In the genomic region with DNA sequence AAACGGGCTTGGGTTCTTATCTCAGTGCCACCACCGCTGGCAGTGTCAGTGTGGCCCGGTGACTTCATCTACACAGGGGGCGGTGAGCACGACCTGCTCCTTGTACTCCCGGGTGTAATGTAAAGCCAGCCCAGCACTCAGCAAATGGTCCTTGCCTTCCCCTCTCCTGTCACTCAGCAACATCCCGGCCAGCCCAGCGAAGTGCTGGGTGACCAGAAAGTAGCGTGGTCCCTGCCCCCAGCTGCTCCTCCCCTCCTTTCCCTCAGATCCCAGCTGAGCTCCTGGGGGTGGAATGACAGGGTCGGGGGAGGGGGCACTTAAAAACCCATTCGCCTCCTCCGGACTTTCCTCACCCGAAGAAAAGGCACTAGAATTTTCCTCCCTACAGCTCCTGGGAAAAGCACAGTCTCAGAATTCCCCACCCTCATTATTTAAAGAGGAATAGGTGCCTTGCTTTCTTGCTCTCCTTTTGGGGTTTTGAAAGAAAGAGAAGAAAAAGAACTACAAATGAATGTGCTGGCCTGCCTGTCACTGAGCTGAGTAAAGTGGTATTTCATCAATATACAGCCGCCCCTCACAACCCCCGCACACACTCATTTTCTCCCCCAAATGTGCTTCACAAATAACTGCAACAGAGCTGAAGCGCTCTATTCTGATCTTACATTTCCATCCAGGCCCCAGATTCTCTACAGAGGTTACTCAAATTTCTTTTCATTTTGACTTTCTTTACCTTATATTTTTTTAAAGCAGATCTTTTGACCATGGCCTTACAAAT, we compare ENCODE assay signal across 12 cellular contexts. TPM values are rescaled to one million over a fixed set of nuclear protein-coding genes. Genes with fewer than 3 reads are reported as not detected.
DNase-seq lines count a peak whose midpoint lies in the region; ATAC-seq and TF ChIP-seq lines count a peak whose summit lies in the region.
"Had no signal": no experiment of that assay in that cellular context is flagged by ENCODE, and none has a peak within 500 bp of the region (broad histone marks: within the 10 kb centered on the region; RNA-seq: fewer than 3 reads in every experiment).

No MANE protein-coding gene starts in this region.

- peaks cover 21% of the 10 kb centered on the region for H3K27me3 Mint-ChIP-seq in endodermal cell (ENCODE audit: insufficient read depth)
- H3K27me3 Mint-ChIP-seq in stimulated activated naive B cell treated with anti-CD40 and anti-IgM and Interleukin-4, amounts not matched to agents 10 μg/mL and 1 μg/mL and 100 μg/mL, for 72 hours, result peaks cover 25 to 36% of the 10 kb centered on the region in 2 donors

- H3K36me3 Mint-ChIP-seq in endodermal cell (ENCODE audit: low read depth), result no peaks in the 10 kb centered on the region
- no peaks in the 10 kb centered on the region for H3K36me3 Mint-ChIP-seq in stimulated activated naive B cell treated with anti-CD40 and anti-IgM and Interleukin-4, amounts not matched to agents 10 μg/mL and 1 μg/mL and 100 μg/mL, for 72 hours

- H3K9me3 ChIP-seq in NT2/D1 (ENCODE audit: insufficient read depth, low read length), result no peaks in the 10 kb centered on the region
- H3K9me3 ChIP-seq in endodermal cell (ENCODE audit: control insufficient read depth, low read length), result no peaks in the 10 kb centered on the region
- H3K9me3 ChIP-seq: prostate gland had no signal

- no peak for ATAC-seq in stimulated activated naive B cell treated with anti-CD40 and anti-IgM and Interleukin-4, amounts not matched to agents 10 μg/mL and 1 μg/mL and 100 μg/mL, for 72 hours (replicated peaks)

- in situ Hi-C loops in GM13977 (cut with MboI; ENCODE audit: low pct_unique_long_range_greater_than_20kb, low sequenced_read_pairs, unreplicated experiment), result no loop called here

- H3K4me3 ChIP-seq in NT2/D1 (ENCODE audit: insufficient read length, low read depth) (no peak overlapping the region), endodermal cell (ENCODE audit: low read length) (no peak overlapping the region), lower leg skin (ENCODE audit: low read depth, poor library complexity, severe bottlenecking) (no peak overlapping the region)
- H3K4me3 ChIP-seq: prostate gland had no signal

- peak; percentile 48 for DNase-seq in stimulated activated CD4-positive, alpha-beta T cell treated with anti-CD3 and anti-CD28 coated beads, Interleukin-1b, Interleukin-23, amount 100 ng/mL, for 48 hours
- DNase-seq in stimulated activated CD4-positive, alpha-beta T cell treated with anti-CD3 and anti-CD28 coated beads, Interleukin-2, amount 100 ng/mL, for 24 hours, result no peak
- DNase-seq in NT2/D1 (ENCODE audit: low read depth, low spot score) (no peak), endodermal cell (peak; percentile 73), foreskin melanocyte (no peak), lower leg skin (ENCODE audit: low spot score in 2 of 2) (no peak), GM13977 (ENCODE audit: low spot score) (no peak)
- no peak for DNase-seq in stimulated activated naive B cell treated with anti-CD40 and anti-IgM and Interleukin-4, amounts not matched to agents 10 μg/mL and 1 μg/mL and 100 μg/mL, for 72 hours
- DNase-seq: midbrain, NCI-H446 had no signal

- H3K27ac ChIP-seq in endodermal cell (ENCODE audit: low read depth, low read length), result no peak overlapping the region
- H3K27ac ChIP-seq: prostate gland, RWPE1 had no signal

- peaks cover 36% of the 10 kb centered on the region for H3K4me1 ChIP-seq in NT2/D1 (ENCODE audit: insufficient read depth, insufficient read length)
- peaks cover 17% of the 10 kb centered on the region for H3K4me1 ChIP-seq in endodermal cell (ENCODE audit: control insufficient read depth, insufficient read depth, low read length)
- H3K4me1 ChIP-seq: prostate gland had no signal

- peaks cover 52% of the 10 kb centered on the region for H3K27me3 ChIP-seq in NT2/D1 (ENCODE audit: insufficient read depth, insufficient read length)
- H3K27me3 ChIP-seq in endodermal cell (ENCODE audit: control insufficient read depth, insufficient read depth, low read length, poor library complexity, severe bottlenecking), result peaks cover 17% of the 10 kb centered on the region

- intact Hi-C loops in lower leg skin (cut with DNase I; ENCODE audit: low total_unique reads), result no loop called here

- H3K9ac ChIP-seq in NT2/D1 (ENCODE audit: insufficient read length, low read depth) (peak overlapping the region; percentile 32), endodermal cell (ENCODE audit: extremely low read depth, low read length, poor library complexity, severe bottlenecking) (no peak overlapping the region)

- H3K9me3 Mint-ChIP-seq in endodermal cell, result no peaks in the 10 kb centered on the region
- no peaks in the 10 kb centered on the region for H3K9me3 Mint-ChIP-seq in stimulated activated naive B cell treated with anti-CD40 and anti-IgM and Interleukin-4, amounts not matched to agents 10 μg/mL and 1 μg/mL and 100 μg/mL, for 72 hours

- H3K4me3 Mint-ChIP-seq in endodermal cell, result no peak overlapping the region
- no peak overlapping the region for H3K4me3 Mint-ChIP-seq in stimulated activated naive B cell treated with anti-CD40 and anti-IgM and Interleukin-4, amounts not matched to agents 10 μg/mL and 1 μg/mL and 100 μg/mL, for 72 hours

- peaks cover 37% of the 10 kb centered on the region for H3K4me1 Mint-ChIP-seq in endodermal cell
- H3K4me1 Mint-ChIP-seq in stimulated activated naive B cell treated with anti-CD40 and anti-IgM and Interleukin-4, amounts not matched to agents 10 μg/mL and 1 μg/mL and 100 μg/mL, for 72 hours, result peaks cover 58 to 72% of the 10 kb centered on the region in 2 donors

- no peak overlapping the region for H3K27ac Mint-ChIP-seq in endodermal cell
- peak overlapping the region; percentile 82 for H3K27ac Mint-ChIP-seq in stimulated activated naive B cell treated with anti-CD40 and anti-IgM and Interleukin-4, amounts not matched to agents 10 μg/mL and 1 μg/mL and 100 μg/mL, for 72 hours

- TF ChIP-seq CTCF in endodermal cell (conservative IDR thresholded peaks at IDR 0.05) (no peak), lower leg skin (IDR thresholded peaks at IDR 0.05) (no peak), GM13977 (IDR thresholded peaks at IDR 0.05; ENCODE audit: extremely low read depth, insufficient read depth, missing control alignments) (no peak)

- H3K36me3 ChIP-seq in NT2/D1 (ENCODE audit: insufficient read depth, insufficient read length, low read length) (no peaks in the 10 kb centered on the region), endodermal cell (ENCODE audit: control insufficient read depth, insufficient read depth, low read length) (no peaks in the 10 kb centered on the region)
- H3K36me3 ChIP-seq: prostate gland had no signal

- WGBS in endodermal cell (ENCODE audit: insufficient coverage in 1 of 2, insufficient read length in 1 of 2), 2 experiments, result 49 to 56% methylated on average over 7 to 16 of the region's 16 CpGs
- WGBS in lower leg skin, 2 donors, result 80 to 84% methylated on average over 15 to 16 of the region's 16 CpGs

- no peak for TF ChIP-seq POLR2A in lower leg skin (IDR thresholded peaks at IDR 0.05)

RNA-seq across cellular contexts. Expression of a gene that starts 7.0 kb away (rescaled TPM):
- total RNA-seq in endodermal cell (under 1 TPM; 0.57 to 0.75 TPM), lower leg skin (1 to 10 TPM in 1 of 4 donors, under 1 TPM in 3; 0.13 to 2.1 (median 0.36) TPM)
- 4.5 TPM for polyA plus RNA-seq in endodermal cell (2013, experiment 1 of 2)
- polyA plus RNA-seq in endodermal cell (2013, experiment 2 of 2), result 5.8 TPM

Comparison
In these comparisons a context has a peak if more than half of its experiments do, and no peak if none do; other contexts are left out.
1. DNase-seq: peak in stimulated activated CD4-positive, alpha-beta T cell treated with anti-CD3 and anti-CD28 coated beads, Interleukin-1b, Interleukin-23, amount 100 ng/mL, for 48 hours (single experiment) and endodermal cell (single experiment); none in stimulated activated CD4-positive, alpha-beta T cell treated with anti-CD3 and anti-CD28 coated beads, Interleukin-2, amount 100 ng/mL, for 24 hours (0 of 2), NT2/D1 (single experiment), stimulated activated naive B cell treated with anti-CD40 and anti-IgM and Interleukin-4, amounts not matched to agents 10 μg/mL and 1 μg/mL and 100 μg/mL, for 72 hours (single experiment), foreskin melanocyte (single experiment), lower leg skin (0 of 2) and GM13977 (single experiment).